ENCODE assay signal across 14 cellular contexts in genomic region chr2:137507237-137507636, GRCh38.
A peak's percentile ranks its signal among the peaks of the same experiment; 100 is the strongest.
DNase-seq lines count a peak whose midpoint lies in the region; ATAC-seq and TF ChIP-seq lines count a peak whose summit lies in the region.
"Had no signal": no experiment of that assay in that cellular context is flagged by ENCODE, and none has a peak within 500 bp of the region (broad histone marks: within the 10 kb centered on the region; RNA-seq: fewer than 3 reads in every experiment).

No MANE protein-coding gene starts in this region.

- H3K9me3 Mint-ChIP-seq in WTC11 (no peaks in the 10 kb centered on the region), mesothelial cell of epicardium (peaks cover 7% of the 10 kb centered on the region)
- no peaks in the 10 kb centered on the region for H3K9me3 Mint-ChIP-seq in activated CD4-positive, alpha-beta memory T cell treated with anti-CD3 and anti-CD28 coated beads for 36 hours
- H3K9me3 Mint-ChIP-seq: CD8-positive, alpha-beta T cell had no signal

- POLR2A ChIA-PET in WTC11 (lab: Charles Lee): no interaction called here
- POLR2A ChIA-PET in activated CD4-positive, alpha-beta memory T cell treated with anti-CD3 and anti-CD28 coated beads for 36 hours (lab: Charles Lee): no interaction called here

- 0 out of 2 replicates have a peak, but pooled peaks have one; percentile 21 for ATAC-seq in WTC11
- ATAC-seq: CD8-positive, alpha-beta T cell; HCT116; T-helper 17 cell had no signal

- no peak overlapping the region for H3K4me3 Mint-ChIP-seq in WTC11
- no peak overlapping the region for H3K4me3 Mint-ChIP-seq in mesothelial cell of epicardium
- no peak overlapping the region for H3K4me3 Mint-ChIP-seq in activated CD4-positive, alpha-beta memory T cell treated with anti-CD3 and anti-CD28 coated beads for 36 hours
- H3K4me3 Mint-ChIP-seq: CD8-positive, alpha-beta T cell; T-helper 17 cell had no signal

- H3K4me1 Mint-ChIP-seq in WTC11 (peaks cover 31% of the 10 kb centered on the region), mesothelial cell of epicardium (peaks cover 16% of the 10 kb centered on the region)
- no peaks in the 10 kb centered on the region for H3K4me1 Mint-ChIP-seq in activated CD4-positive, alpha-beta memory T cell treated with anti-CD3 and anti-CD28 coated beads for 36 hours (ENCODE audit: low read depth)
- H3K4me1 Mint-ChIP-seq: T-helper 17 cell had no signal

- DNase-seq in DMS79 (lab: John Stamatoyannopoulos, UW): peak; percentile 63
- DNase-seq in M059J (ENCODE audit: low read depth): peak; percentile 1
- DNase-seq in WTC11 (ENCODE audit: low spot score): no peak
- no peak for DNase-seq in mesothelial cell of epicardium (ENCODE audit: low spot score in 2 of 2, unreplicated experiment in 2 of 2)
- DNase-seq in NCI-H526 treated with DMSO at 0.1 percent for 48 hours (lab: John Stamatoyannopoulos, UW): no peak
- DNase-seq in activated CD4-positive, alpha-beta memory T cell treated with anti-CD3 and anti-CD28 coated beads for 36 hours: no peak
- no peak for DNase-seq in activated CD4-positive, CD25-positive, alpha-beta regulatory T cell (lab: John Stamatoyannopoulos, UW)
- DNase-seq: CD8-positive, alpha-beta T cell; NCI-H1694; NCI-H2171; NCI-H524 treated with DMSO at 0.1 percent for 48 hours; SHP77 treated with DMSO at 0.1 percent for 48 hours; T-helper 17 cell had no signal

- intact Hi-C loops in activated CD4-positive, alpha-beta memory T cell treated with anti-CD3 and anti-CD28 coated beads for 36 hours (cut with micrococcal nuclease): no loop called here

- no peak for TF ChIP-seq CTCF in WTC11 (IDR thresholded peaks at IDR 0.05)
- TF ChIP-seq CTCF in mesothelial cell of epicardium (IDR thresholded peaks at IDR 0.05; ENCODE audit: unreplicated experiment): no peak

- CTCF ChIA-PET in WTC11 (lab: Charles Lee): no interaction called here
- CTCF ChIA-PET in activated CD4-positive, alpha-beta memory T cell treated with anti-CD3 and anti-CD28 coated beads for 36 hours (lab: Charles Lee): no interaction called here

- H3K27me3 Mint-ChIP-seq in WTC11 (ENCODE audit: low read depth): no peaks in the 10 kb centered on the region
- H3K27me3 Mint-ChIP-seq in mesothelial cell of epicardium (ENCODE audit: low read depth): no peaks in the 10 kb centered on the region
- H3K27me3 Mint-ChIP-seq in activated CD4-positive, alpha-beta memory T cell treated with anti-CD3 and anti-CD28 coated beads for 36 hours: no peaks in the 10 kb centered on the region
- H3K27me3 Mint-ChIP-seq: T-helper 17 cell had no signal

- H3K36me3 Mint-ChIP-seq in WTC11 (no peaks in the 10 kb centered on the region), mesothelial cell of epicardium (no peaks in the 10 kb centered on the region)
- H3K36me3 Mint-ChIP-seq in activated CD4-positive, alpha-beta memory T cell treated with anti-CD3 and anti-CD28 coated beads for 36 hours: no peaks in the 10 kb centered on the region
- H3K36me3 Mint-ChIP-seq: CD8-positive, alpha-beta T cell had no signal

- H3K27ac Mint-ChIP-seq in WTC11 (no peak overlapping the region), mesothelial cell of epicardium (peak overlapping the region; percentile 39)
- H3K27ac Mint-ChIP-seq in activated CD4-positive, alpha-beta memory T cell treated with anti-CD3 and anti-CD28 coated beads for 36 hours: no peak overlapping the region
- H3K27ac Mint-ChIP-seq: CD8-positive, alpha-beta T cell; T-helper 17 cell had no signal

TF ChIP-seq in WTC11, 78 proteins besides CTCF, POLR2A, EP300 and RAD21:
- TF ChIP-seq SMAD3 (CRISPR knock-in tag; IDR thresholded peaks at IDR 0.05; ENCODE audit: borderline replicate concordance) (no peak), GTF2I (CRISPR knock-in tag; conservative IDR thresholded peaks at IDR 0.05) (no peak), RORB (CRISPR knock-in tag; IDR thresholded peaks at IDR 0.05) (no peak), CBFB (CRISPR knock-in tag; IDR thresholded peaks at IDR 0.05; ENCODE audit: low read depth) (no peak), ZNF416 (CRISPR knock-in tag; IDR thresholded peaks at IDR 0.05) (no peak), ZNF396 (CRISPR knock-in tag; IDR thresholded peaks at IDR 0.05; ENCODE audit: borderline replicate concordance) (no peak), RELA (CRISPR knock-in tag; IDR thresholded peaks at IDR 0.05; ENCODE audit: borderline replicate concordance) (no peak)
- TF ChIP-seq, protein P1, sequence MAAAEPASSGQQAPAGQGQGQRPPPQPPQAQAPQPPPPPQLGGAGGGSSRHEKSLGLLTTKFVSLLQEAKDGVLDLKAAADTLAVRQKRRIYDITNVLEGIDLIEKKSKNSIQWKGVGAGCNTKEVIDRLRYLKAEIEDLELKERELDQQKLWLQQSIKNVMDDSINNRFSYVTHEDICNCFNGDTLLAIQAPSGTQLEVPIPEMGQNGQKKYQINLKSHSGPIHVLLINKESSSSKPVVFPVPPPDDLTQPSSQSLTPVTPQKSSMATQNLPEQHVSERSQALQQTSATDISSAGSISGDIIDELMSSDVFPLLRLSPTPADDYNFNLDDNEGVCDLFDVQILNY (CRISPR knock-in tag; IDR thresholded peaks at IDR 0.05): no peak
- TF ChIP-seq, protein P2, sequence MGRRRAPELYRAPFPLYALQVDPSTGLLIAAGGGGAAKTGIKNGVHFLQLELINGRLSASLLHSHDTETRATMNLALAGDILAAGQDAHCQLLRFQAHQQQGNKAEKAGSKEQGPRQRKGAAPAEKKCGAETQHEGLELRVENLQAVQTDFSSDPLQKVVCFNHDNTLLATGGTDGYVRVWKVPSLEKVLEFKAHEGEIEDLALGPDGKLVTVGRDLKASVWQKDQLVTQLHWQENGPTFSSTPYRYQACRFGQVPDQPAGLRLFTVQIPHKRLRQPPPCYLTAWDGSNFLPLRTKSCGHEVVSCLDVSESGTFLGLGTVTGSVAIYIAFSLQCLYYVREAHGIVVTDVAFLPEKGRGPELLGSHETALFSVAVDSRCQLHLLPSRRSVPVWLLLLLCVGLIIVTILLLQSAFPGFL (CRISPR knock-in tag; IDR thresholded peaks at IDR 0.05; ENCODE audit: borderline replicate concordance): no peak
TF ChIP-seq in WTC11: peak in this region for 0.

Comparison
In these comparisons a context has a peak if more than half of its experiments do, and no peak if none do; other contexts are left out.
1. DNase-seq: peak in DMS79 (single experiment) and M059J (single experiment); none in WTC11 (single experiment), mesothelial cell of epicardium (0 of 2), NCI-H526 treated with DMSO at 0.1 percent for 48 hours (single experiment), activated CD4-positive, alpha-beta memory T cell treated with anti-CD3 and anti-CD28 coated beads for 36 hours (single experiment) and activated CD4-positive, CD25-positive, alpha-beta regulatory T cell (0 of 4).